In the genomic region with DNA sequence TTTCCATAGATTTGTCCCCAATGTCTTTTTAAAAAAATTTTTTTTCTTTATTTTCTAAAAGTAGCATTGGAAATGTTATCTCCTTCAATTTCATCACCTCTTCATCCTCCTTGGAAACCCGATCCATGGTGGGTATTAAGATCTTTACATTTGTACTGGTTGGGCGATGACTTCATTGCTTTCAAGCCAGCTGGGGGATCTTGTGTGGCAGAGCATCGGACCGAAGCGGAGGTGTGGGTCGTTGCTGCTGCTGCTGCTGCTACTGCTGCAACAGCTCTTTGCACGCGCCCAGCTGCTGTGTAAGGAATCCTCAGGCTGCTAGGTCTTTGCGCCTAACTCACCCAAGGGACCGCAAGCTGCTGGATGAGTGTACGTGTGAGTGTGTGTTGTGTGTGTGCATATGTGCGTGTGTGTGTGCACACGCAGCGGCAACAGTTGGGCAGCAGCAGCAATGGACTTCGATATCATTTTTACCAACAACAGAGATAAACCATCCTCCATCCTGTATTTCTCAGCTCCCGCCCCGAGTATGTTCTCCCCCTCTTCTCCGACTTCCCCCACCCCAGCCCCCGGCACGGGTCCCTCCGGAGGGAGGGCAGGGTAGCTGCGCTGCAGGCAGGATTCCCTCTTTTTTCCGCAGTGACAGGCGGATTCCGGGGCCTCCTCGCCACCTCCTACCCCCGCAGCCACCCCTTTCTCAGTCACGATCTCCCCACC, we compare ENCODE assay signal across 8 cellular contexts. TPM values are rescaled to one million over a fixed set of nuclear protein-coding genes. Genes with fewer than 3 reads are reported as not detected.
A peak's percentile ranks its signal among the peaks of the same experiment; 100 is the strongest.
DNase-seq lines count a peak whose midpoint lies in the region; ATAC-seq, FAIRE-seq and TF ChIP-seq lines count a peak whose summit lies in the region.

No MANE protein-coding gene starts in this region.

- POLR2A ChIA-PET in T-cell (lab: Charles Lee), result interaction anchor here in 1 of 2 donors (0.7 kb wide), 1 partner anchor 70 kb away, joined by 4 read pairs; the partner anchor contains the start of gene SCML2

- peaks cover 0 to 12% of the 10 kb centered on the region in 2 donors for H3K27me3 Mint-ChIP-seq in T-cell

- H3K36me3 ChIP-seq in HUES64 (ENCODE audit: insufficient read depth, low read length), result no peaks in the 10 kb centered on the region
- no peaks in the 10 kb centered on the region for H3K36me3 ChIP-seq in keratinocyte (ENCODE audit: control insufficient read depth in 2 of 2, extremely low read depth in 1 of 2, insufficient read depth in 2 of 2, low read length in 2 of 2)

- peak overlapping the region; percentile 46; the same call in 1 of the 2 replicates for H3K9ac ChIP-seq in HUES64 (ENCODE audit: low read depth, low read length)
- peak overlapping the region; percentile 18 for H3K9ac ChIP-seq in keratinocyte (ENCODE audit: control insufficient read depth, extremely low read depth, insufficient read depth, low read length)

- peak overlapping the region; percentile 92 for H2AFZ ChIP-seq in keratinocyte (ENCODE audit: control insufficient read depth, low read length)

- H3K4me2 ChIP-seq in keratinocyte (ENCODE audit: control insufficient read depth, extremely low read depth, insufficient read depth, low read depth, low read length), result peak overlapping the region; percentile 87

- no peak for FAIRE-seq in keratinocyte (lab: Jason Lieb, UNC)

- H3K27ac ChIP-seq in HUES64 (ENCODE audit: low read depth, low read length), result no peak overlapping the region; the same call in 1 of the 2 replicates
- no peak overlapping the region for H3K27ac ChIP-seq in keratinocyte (ENCODE audit: control insufficient read depth, insufficient read depth, low read length)

- H3K9me1 ChIP-seq in keratinocyte (ENCODE audit: control insufficient read depth, extremely low read depth, insufficient read depth, low read length), result no peaks in the 10 kb centered on the region

- peak overlapping the region; percentile 81 to 83 for H3K27ac Mint-ChIP-seq in T-cell

- dilution Hi-C loops in keratinocyte (cut with MboI; ENCODE audit: extremely low pct_ligation_motif_present, low sequenced_read_pairs), result loop anchor here (25.0 kb wide), 1 partner anchor 913 kb away; the partner anchor contains the start of gene PDHA1

- H3K9me3 ChIP-seq in HUES64 (ENCODE audit: insufficient read depth, low read depth, low read length) (no peaks in the 10 kb centered on the region), keratinocyte (ENCODE audit: control insufficient read depth, low read depth, low read length) (no peaks in the 10 kb centered on the region)

- no peaks in the 10 kb centered on the region for H3K9me3 Mint-ChIP-seq in T-cell

- H3K27me3 ChIP-seq in HUES64 (ENCODE audit: insufficient read depth, low read length) (no peaks in the 10 kb centered on the region; the same call in 1 of the 2 replicates), keratinocyte (ENCODE audit: control insufficient read depth, extremely low read depth, insufficient read depth, low read length) (no peaks in the 10 kb centered on the region)

- H3K4me1 Mint-ChIP-seq in T-cell, result peaks cover 6 to 12% (median 11%) of the 10 kb centered on the region in 3 donors

- H3K4me1 ChIP-seq in HUES64 (ENCODE audit: insufficient read depth, low read length) (peaks cover 22% of the 10 kb centered on the region), keratinocyte (ENCODE audit: control insufficient read depth, extremely low read depth, insufficient read depth, low read length) (no peaks in the 10 kb centered on the region)

- H3K4me3 ChIP-seq in HUES64 (ENCODE audit: low read length), result peak overlapping the region; percentile 82
- peak overlapping the region; percentile 62 to 88 for H3K4me3 ChIP-seq in cardiac fibroblast (replicated peaks in 1 of 2; ENCODE audit: low read depth in 2 of 2, low read length in 2 of 2)
- peak overlapping the region; percentile 67 to 78 (median 73) for H3K4me3 ChIP-seq in keratinocyte (ENCODE audit: control insufficient read depth in 2 of 3, extremely low read depth in 1 of 3, insufficient read depth in 2 of 3, low read depth in 1 of 3, low read length in 3 of 3)

- WGBS in HUES64, result under 1% methylated on average over 25 of the region's 28 CpGs

- H3K36me3 Mint-ChIP-seq in T-cell, result no peaks in the 10 kb centered on the region

- TF ChIP-seq CTCF in cardiac fibroblast (IDR thresholded peaks at IDR 0.05; ENCODE audit: low read depth, low read length) (no peak), keratinocyte (optimal IDR thresholded peaks at IDR 0.05 in 1 of 3, IDR thresholded peaks at IDR 0.05 in 1 of 3, conservative IDR thresholded peaks at IDR 0.05 in 1 of 3; ENCODE audit: extremely low read depth in 1 of 3, insufficient read depth in 2 of 3, low read length in 3 of 3) (no peak)

- no peaks in the 10 kb centered on the region for H4K20me1 ChIP-seq in keratinocyte (ENCODE audit: control insufficient read depth, extremely low read depth, insufficient read depth, low read length)

- H3K79me2 ChIP-seq in keratinocyte (ENCODE audit: control insufficient read depth, insufficient read depth, low read length), result no peaks in the 10 kb centered on the region

- no peak for DNase-seq in activated CD4-positive, CD25-positive, alpha-beta regulatory T cell (lab: John Stamatoyannopoulos, UW)
- DNase-seq in T-cell (peak in 27 of 34 experiments; percentile 0 to 30 (median 12)), cardiac fibroblast (ENCODE audit: low read depth in 2 of 2) (peak; percentile 25 to 33), keratinocyte (ENCODE audit: low read depth, low spot score) (no peak), NCI-H1436 treated with DMSO at 0.1 percent for 48 hours (lab: John Stamatoyannopoulos, UW) (no peak)
- DNase-seq in stimulated activated CD4-positive, alpha-beta T cell treated with anti-CD3 and anti-CD28 coated beads, Interleukin-1b, Interleukin-23, amount 100 ng/mL, for 48 hours, result peak; percentile 6

- H3K4me3 Mint-ChIP-seq in T-cell, result peak overlapping the region; percentile 82 to 92 (median 88)

- peak; percentile 1 to 8 for ATAC-seq in activated CD4-positive, CD25-positive, alpha-beta regulatory T cell treated with anti-CD3 and anti-CD28 coated beads, Interleukin-2, amount 50 U/mL, for 24 hours
- ATAC-seq in T-cell (replicated peaks in 1 of 4), result peak in 2 of 4 experiments; percentile 8

- CTCF ChIA-PET in T-cell (lab: Charles Lee), result interaction anchor here in 1 of 2 donors (0.6 to 1.6 kb wide), 3 partner anchors 44 to 1767 kb away, joined by 3 to 9 read pairs (median 3); no protein-coding TSS in a partner anchor

RNA-seq across cellular contexts. Expression of gene CDKL5, which starts 0.8 kb away (rescaled TPM):
- 5.2 TPM for polyA plus RNA-seq in HUES64 (2013, experiment 1 of 2)
- 5.1 TPM for polyA plus RNA-seq in HUES64 (2013, experiment 2 of 2)
- total RNA-seq in T-cell, result 1 to 10 TPM; 3.3 to 5.2 (median 4.1) TPM
- 2.6 to 4.2 TPM (median 3.4 TPM) in 3 replicates for polyA plus RNA-seq in keratinocyte
- polyA plus RNA-seq in keratinocyte (2011; ENCODE audit: low read depth), result 4.0 TPM
- polyA plus RNA-seq in keratinocyte (2011; cell fraction: cytosol; rRNA removed), result 1.2 and 2.7 TPM in 2 replicates
- polyA plus RNA-seq in keratinocyte (2011; cell fraction: nucleus; rRNA removed), result 6.4 TPM in 2 replicates
- 1.3 and 1.7 TPM in 2 replicates for polyA plus RNA-seq in keratinocyte (2012; ENCODE audit: low replicate concordance)
- 4.1 to 13.5 TPM (median 8.2 TPM) in 3 replicates for polyA minus RNA-seq in keratinocyte
- polyA minus RNA-seq in keratinocyte (2011; cell fraction: cytosol; rRNA and poly(A)+ RNA removed), result 1.9 TPM
- polyA minus RNA-seq in keratinocyte (2011; cell fraction: nucleus; rRNA and poly(A)+ RNA removed), result 7.3 and 13.3 TPM in 2 replicates

Comparison
In these comparisons a context has a peak if more than half of its experiments do, and no peak if none do; other contexts are left out.
1. DNase-seq: peak in T-cell (27 of 34), cardiac fibroblast (2 of 2) and stimulated activated CD4-positive, alpha-beta T cell treated with anti-CD3 and anti-CD28 coated beads, Interleukin-1b, Interleukin-23, amount 100 ng/mL, for 48 hours (single experiment); none in activated CD4-positive, CD25-positive, alpha-beta regulatory T cell (0 of 4), keratinocyte (single experiment) and NCI-H1436 treated with DMSO at 0.1 percent for 48 hours (single experiment).
2. Peak in every context shown above with its lines, with median percentiles within 50 percentile points of each other: H3K4me3 ChIP-seq.